In the genomic region with DNA sequence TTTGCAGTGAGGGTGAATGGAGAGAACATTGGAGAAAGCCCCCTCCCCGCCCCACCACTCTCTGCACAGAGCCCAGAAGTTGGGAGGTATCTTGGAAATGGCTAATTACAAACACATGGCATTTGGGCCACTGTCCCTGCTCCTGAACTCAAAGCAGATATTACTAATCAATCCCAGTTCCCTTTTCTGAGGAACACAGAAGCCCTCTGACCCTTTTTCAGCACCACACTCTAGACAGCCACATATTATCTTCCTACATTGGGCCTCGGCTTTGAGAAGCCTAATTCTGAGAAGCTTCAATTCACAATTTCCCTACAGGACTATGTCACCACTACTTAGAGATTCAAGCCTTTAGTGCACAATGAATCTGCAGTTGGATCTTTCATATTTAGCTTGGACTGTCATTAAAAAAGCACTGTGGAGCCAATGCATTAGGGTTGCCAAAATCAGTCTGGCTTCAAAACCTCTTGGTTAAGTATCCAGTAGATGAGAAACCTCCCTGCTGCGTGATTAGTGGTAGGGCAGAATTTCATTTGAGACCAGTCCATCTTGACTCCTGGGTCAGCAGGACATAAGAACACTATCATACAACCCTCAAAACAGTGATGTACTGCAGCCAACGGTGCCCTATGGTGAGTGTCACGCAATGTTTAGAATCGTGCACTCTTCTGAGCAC, we compare ENCODE assay signal across 23 cellular contexts. TPM values are rescaled to one million over a fixed set of nuclear protein-coding genes. Genes with fewer than 3 reads are reported as not detected.
DNase-seq lines count a peak whose midpoint lies in the region; ATAC-seq and TF ChIP-seq lines count a peak whose summit lies in the region.
"Had no signal": no experiment of that assay in that cellular context is flagged by ENCODE, and none has a peak within 500 bp of the region (broad histone marks: within the 10 kb centered on the region; RNA-seq: fewer than 3 reads in every experiment).

No MANE protein-coding gene starts in this region.

- H3K9ac ChIP-seq in neural progenitor cell, result no peak overlapping the region
- H3K9ac ChIP-seq: parathyroid adenoma had no signal

- H3K36me3 Mint-ChIP-seq in neural progenitor cell, result no peaks in the 10 kb centered on the region
- H3K36me3 Mint-ChIP-seq in activated T-helper 17 cell treated with anti-CD3 and anti-CD28 coated beads, Interleukin-2, amount 50 U/mL, for 72 hours (ENCODE audit: low read depth), result no peaks in the 10 kb centered on the region
- H3K36me3 Mint-ChIP-seq: activated CD4-positive, alpha-beta memory T cell treated with anti-CD3 and anti-CD28 coated beads for 36 hours; CD8-positive, alpha-beta memory T cell; naive B cell had no signal

- H3K4me2 ChIP-seq in neural progenitor cell, result no peak overlapping the region

- H3K27me3 ChIP-seq in neural progenitor cell, result no peaks in the 10 kb centered on the region
- H3K27me3 ChIP-seq: adrenal gland, cardiac muscle cell, sigmoid colon had no signal

- H3K4me3 ChIP-seq in neural progenitor cell, result no peak overlapping the region
- H3K4me3 ChIP-seq: adrenal gland, cardiac muscle cell, K562, sigmoid colon had no signal

- no peak overlapping the region for H2AFZ ChIP-seq in neural progenitor cell (replicated peaks)
- H2AFZ ChIP-seq: parathyroid adenoma had no signal

- no peaks in the 10 kb centered on the region for H3K9me3 Mint-ChIP-seq in neural progenitor cell
- H3K9me3 Mint-ChIP-seq in activated T-helper 17 cell treated with anti-CD3 and anti-CD28 coated beads, Interleukin-2, amount 50 U/mL, for 72 hours, result peaks cover 6% of the 10 kb centered on the region

- H4K20me1 ChIP-seq in neural progenitor cell (ENCODE audit: low read depth), result no peaks in the 10 kb centered on the region

- H3K79me2 ChIP-seq in neural progenitor cell (ENCODE audit: low read depth), result no peaks in the 10 kb centered on the region
- H3K79me2 ChIP-seq: parathyroid adenoma had no signal

- no peak overlapping the region for H3K4me3 Mint-ChIP-seq in neural progenitor cell
- H3K4me3 Mint-ChIP-seq in activated T-helper 17 cell treated with anti-CD3 and anti-CD28 coated beads, Interleukin-2, amount 50 U/mL, for 72 hours, result no peak overlapping the region
- H3K4me3 Mint-ChIP-seq: activated B cell treated with CpG ODN at 0.5 μM for 24 hours; activated CD4-positive, alpha-beta memory T cell treated with anti-CD3 and anti-CD28 coated beads for 36 hours; CD8-positive, alpha-beta memory T cell; naive B cell had no signal

- H3K36me3 ChIP-seq in neural progenitor cell, result no peaks in the 10 kb centered on the region
- H3K36me3 ChIP-seq: adrenal gland, cardiac muscle cell had no signal

- no peaks in the 10 kb centered on the region for H3K4me1 ChIP-seq in neural progenitor cell
- H3K4me1 ChIP-seq: adrenal gland, parathyroid adenoma had no signal

- H3F3A ChIP-seq in neural progenitor cell (ENCODE audit: low read depth), result no peaks in the 10 kb centered on the region

- no peak for ATAC-seq in activated T-helper 17 cell treated with anti-CD3 and anti-CD28 coated beads, Interleukin-2, amount 50 U/mL, for 72 hours (replicated peaks)
- ATAC-seq: K562, PC-3 had no signal

- H3K27me3 Mint-ChIP-seq in neural progenitor cell (ENCODE audit: insufficient read depth, low read depth), result peaks cover under 1% of the 10 kb centered on the region
- H3K27me3 Mint-ChIP-seq in activated T-helper 17 cell treated with anti-CD3 and anti-CD28 coated beads, Interleukin-2, amount 50 U/mL, for 72 hours, result peaks cover 13% of the 10 kb centered on the region
- H3K27me3 Mint-ChIP-seq: activated B cell treated with CpG ODN at 0.5 μM for 24 hours, naive B cell had no signal

- H3K9me3 ChIP-seq in neural progenitor cell (ENCODE audit: low read depth), result no peaks in the 10 kb centered on the region
- H3K9me3 ChIP-seq: adrenal gland, sigmoid colon had no signal

- TF ChIP-seq CTCF in neural progenitor cell (IDR thresholded peaks at IDR 0.05), result no peak

- H3K27ac Mint-ChIP-seq in neural progenitor cell, result peak overlapping the region; percentile 13
- H3K27ac Mint-ChIP-seq in activated T-helper 17 cell treated with anti-CD3 and anti-CD28 coated beads, Interleukin-2, amount 50 U/mL, for 72 hours, result no peak overlapping the region
- H3K27ac Mint-ChIP-seq: activated B cell treated with CpG ODN at 0.5 μM for 24 hours; activated CD4-positive, alpha-beta memory T cell treated with anti-CD3 and anti-CD28 coated beads for 36 hours; CD8-positive, alpha-beta memory T cell; naive B cell had no signal

- H3K4me1 Mint-ChIP-seq in neural progenitor cell, result peaks cover 13% of the 10 kb centered on the region
- peaks cover 7% of the 10 kb centered on the region for H3K4me1 Mint-ChIP-seq in activated T-helper 17 cell treated with anti-CD3 and anti-CD28 coated beads, Interleukin-2, amount 50 U/mL, for 72 hours
- H3K4me1 Mint-ChIP-seq: naive B cell had no signal

- peak; percentile 83 for DNase-seq in G401 (ENCODE audit: low spot score)
- peak; percentile 59 for DNase-seq in MV-4-11 (lab: John Stamatoyannopoulos, UW)
- no peak for DNase-seq in neural progenitor cell (ENCODE audit: low spot score)
- DNase-seq in SK-N-DZ (ENCODE audit: low spot score), result no peak
- DNase-seq in GM19238 (ENCODE audit: insufficient read length, low spot score), result no peak
- DNase-seq: activated B cell treated with CpG ODN at 0.5 μM for 24 hours; activated CD4-positive, alpha-beta memory T cell treated with anti-CD3 and anti-CD28 coated beads for 36 hours; adrenal gland; CD8-positive, alpha-beta memory T cell; kidney glomerular epithelial cell; mesenchymal stem cell; naive B cell; NCI-H1105; NCI-H524 treated with DMSO at 0.1 percent for 48 hours; PC-3; SIG-M5; sigmoid colon; T-helper 2 cell had no signal

- in situ Hi-C loops in G401 (cut with HindIII; ENCODE audit: low sequenced_read_pairs), result no loop called here

- H3K27ac ChIP-seq in angular gyrus (ENCODE audit: low read depth, low read length), result peak overlapping the region; percentile 44
- H3K27ac ChIP-seq in neural progenitor cell, result no peak overlapping the region
- H3K27ac ChIP-seq: adrenal gland, cardiac muscle cell, parathyroid adenoma had no signal

RNA-seq across cellular contexts. Expression of gene MGLL, which starts 26.1 kb away (rescaled TPM):
- total RNA-seq in G401 (2014; rRNA removed; shearing (Covaris generic)), result not detected in 2 replicates
- 0.12 and 0.15 TPM in 2 replicates for total RNA-seq in neural progenitor cell (ENCODE audit: low replicate concordance)
- 1 to 10 TPM; 1.2 to 1.4 TPM for total RNA-seq in activated T-helper 17 cell treated with anti-CD3 and anti-CD28 coated beads, Interleukin-2, amount 50 U/mL, for 72 hours
- polyA plus RNA-seq in SK-N-DZ (2014; cell fraction: cytosol; rRNA removed), result not detected in 2 replicates
- polyA plus RNA-seq in SK-N-DZ (2014; cell fraction: nucleus; rRNA removed), result not detected in 2 replicates

Comparison
In these comparisons a context has a peak if more than half of its experiments do, and no peak if none do; other contexts are left out.
1. DNase-seq: peak in G401 (single experiment) and MV-4-11 (single experiment); none in neural progenitor cell (single experiment), SK-N-DZ (single experiment) and GM19238 (single experiment).